18 cellular contexts compared by ENCODE assay signal in genomic region chr7:106177295-106177690, GRCh38.
A peak's percentile ranks its signal among the peaks of the same experiment; 100 is the strongest.
DNase-seq lines count a peak whose midpoint lies in the region; ATAC-seq and TF ChIP-seq lines count a peak whose summit lies in the region.
"Had no signal": no experiment of that assay in that cellular context is flagged by ENCODE, and none has a peak within 500 bp of the region (broad histone marks: within the 10 kb centered on the region; RNA-seq: fewer than 3 reads in every experiment).

No MANE protein-coding gene starts in this region.

- H3K4me3 Mint-ChIP-seq in activated T-helper 17 cell treated with anti-CD3 and anti-CD28 coated beads, Interleukin-2, amount 50 U/mL, for 72 hours: no peak overlapping the region
- H3K4me3 Mint-ChIP-seq: activated CD8-positive, alpha-beta memory T cell treated with anti-CD3 and anti-CD28 coated beads, Interleukin-2, amount 10 ng/mL, durations not matched to agents 7 days and 5 days; activated naive CD8-positive, alpha-beta T cell treated with anti-CD3 and anti-CD28 coated beads for 36 hours; activated T-helper 1 cell treated with anti-CD3 and anti-CD28 coated beads, Interleukin-12 subunit alpha, Interleukin-12 subunit beta, Interleukin-2, Interleukin-4 antibody, amounts not matched to agents 30 ng/mL and 10 ng/mL and 1 ng/mL, durations not matched to agents 14 hours and 24 hours and 36 hours; memory B cell; naive B cell had no signal

- H3K9me3 Mint-ChIP-seq in activated T-helper 17 cell treated with anti-CD3 and anti-CD28 coated beads, Interleukin-2, amount 50 U/mL, for 72 hours: no peaks in the 10 kb centered on the region
- H3K9me3 Mint-ChIP-seq: activated naive CD8-positive, alpha-beta T cell treated with anti-CD3 and anti-CD28 coated beads for 36 hours; activated T-helper 1 cell treated with anti-CD3 and anti-CD28 coated beads, Interleukin-12 subunit alpha, Interleukin-12 subunit beta, Interleukin-2, Interleukin-4 antibody, amounts not matched to agents 30 ng/mL and 10 ng/mL and 1 ng/mL, durations not matched to agents 14 hours and 24 hours and 36 hours; H9; memory B cell; naive B cell had no signal

- H3K27ac ChIP-seq in HCT116 (ENCODE audit: low read depth, low read length) (no peak overlapping the region), PC-9 (no peak overlapping the region), skeletal muscle tissue (ENCODE audit: low read depth, low read length) (peak overlapping the region; percentile 83), esophagus muscularis mucosa (replicated peaks in 1 of 4) (peak overlapping the region in 1 of 4 donors; percentile 15)
- H3K27ac ChIP-seq: foreskin keratinocyte, sigmoid colon had no signal

- no peaks in the 10 kb centered on the region for H3K79me2 ChIP-seq in HCT116 (ENCODE audit: insufficient read depth, low read length)
- H3K79me2 ChIP-seq in PC-9 (ENCODE audit: low read depth): no peaks in the 10 kb centered on the region

- intact Hi-C loops in HCT116 (cut with micrococcal nuclease): loop anchor here (1.0 to 5.0 kb wide), 6 partner anchors 110 to 975 kb away; no protein-coding TSS in a partner anchor
- intact Hi-C loops in PC-9 (cut with micrococcal nuclease; ENCODE audit: unreplicated experiment): loop anchor here (2.0 to 10.0 kb wide), 7 partner anchors 85 to 1700 kb away; partner anchors contain the start of gene HBP1
- intact Hi-C loops in esophagus muscularis mucosa (cut with DNase I): loop anchor here (5.0 kb wide), 2 partner anchors 100 to 560 kb away; no protein-coding TSS in a partner anchor

- no peaks in the 10 kb centered on the region for H3K27me3 ChIP-seq in HCT116 (ENCODE audit: insufficient read depth, low read length)
- no peaks in the 10 kb centered on the region for H3K27me3 ChIP-seq in PC-9 (ENCODE audit: insufficient read depth, low read depth)
- H3K27me3 ChIP-seq in skeletal muscle tissue (ENCODE audit: control insufficient read depth in 3 of 3, insufficient read depth in 3 of 3, low read length in 3 of 3): no peaks in the 10 kb centered on the region
- no peaks in the 10 kb centered on the region for H3K27me3 ChIP-seq in esophagus muscularis mucosa
- H3K27me3 ChIP-seq: MG63, sigmoid colon had no signal

- H2AFZ ChIP-seq in HCT116 (ENCODE audit: low read depth, low read length, poor library complexity, severe bottlenecking): peak overlapping the region; percentile 99
- 0 out of 2 replicates have a peak overlapping the region, but pooled peaks have one; percentile 63 for H2AFZ ChIP-seq in PC-9

- BruUV-seq in HCT116 (replicated peaks; lab: Mats Ljungman, UMichigan) (no TSS peak), PC-9 (replicated peaks; lab: Mats Ljungman, UMichigan) (no TSS peak)

- no peak for TF ChIP-seq POLR2A in HCT116 (IDR thresholded peaks at IDR 0.05; ENCODE audit: borderline replicate concordance, extremely low read depth, insufficient read depth, insufficient read length)
- TF ChIP-seq POLR2A in esophagus muscularis mucosa (IDR thresholded peaks at IDR 0.05; ENCODE audit: low read depth): no peak

- H3K4me3 ChIP-seq in HCT116 (replicated peaks in 1 of 2; ENCODE audit: low read depth in 1 of 2, low read length in 2 of 2) (no peak overlapping the region), PC-9 (no peak overlapping the region), skeletal muscle tissue (ENCODE audit: low read length in 3 of 3) (no peak overlapping the region), esophagus muscularis mucosa (no peak overlapping the region)
- H3K4me3 ChIP-seq: MG63, sigmoid colon had no signal

- H3K9ac ChIP-seq in HCT116 (ENCODE audit: low read length) (no peak overlapping the region), skeletal muscle tissue (ENCODE audit: low read depth in 1 of 3, low read length in 3 of 3) (peak overlapping the region in 1 of 3 donors; percentile 17)

- H3K36me3 ChIP-seq in HCT116 (ENCODE audit: control insufficient read depth in 1 of 2, insufficient read depth in 2 of 2, low read length in 2 of 2) (no peaks in the 10 kb centered on the region), PC-9 (ENCODE audit: low read depth) (no peaks in the 10 kb centered on the region), skeletal muscle tissue (ENCODE audit: control insufficient read depth in 3 of 3, insufficient read depth in 3 of 3, low read length in 3 of 3) (no peaks in the 10 kb centered on the region), esophagus muscularis mucosa (no peaks in the 10 kb centered on the region)
- H3K36me3 ChIP-seq: MG63, sigmoid colon had no signal

- no peak overlapping the region for H3K27ac Mint-ChIP-seq in activated T-helper 17 cell treated with anti-CD3 and anti-CD28 coated beads, Interleukin-2, amount 50 U/mL, for 72 hours
- H3K27ac Mint-ChIP-seq: activated CD8-positive, alpha-beta memory T cell treated with anti-CD3 and anti-CD28 coated beads, Interleukin-2, amount 10 ng/mL, durations not matched to agents 7 days and 5 days; activated naive CD8-positive, alpha-beta T cell treated with anti-CD3 and anti-CD28 coated beads for 36 hours; activated T-helper 1 cell treated with anti-CD3 and anti-CD28 coated beads, Interleukin-12 subunit alpha, Interleukin-12 subunit beta, Interleukin-2, Interleukin-4 antibody, amounts not matched to agents 30 ng/mL and 10 ng/mL and 1 ng/mL, durations not matched to agents 14 hours and 24 hours and 36 hours; memory B cell had no signal

- H4K20me1 ChIP-seq in HCT116 (ENCODE audit: insufficient read depth): no peaks in the 10 kb centered on the region
- H4K20me1 ChIP-seq in PC-9 (ENCODE audit: insufficient read depth): no peaks in the 10 kb centered on the region

- peaks cover 0 to 9% of the 10 kb centered on the region in 2 experiments; a peak in 2 of 4 replicates for H3K4me1 ChIP-seq in HCT116 (ENCODE audit: control insufficient read depth in 1 of 2, insufficient read depth in 2 of 2, low read length in 2 of 2)
- H3K4me1 ChIP-seq in PC-9 (replicated peaks; ENCODE audit: insufficient read depth): peaks cover 10% of the 10 kb centered on the region
- peaks cover 19 to 26% (median 22%) of the 10 kb centered on the region in 3 donors for H3K4me1 ChIP-seq in skeletal muscle tissue (ENCODE audit: control insufficient read depth in 3 of 3, insufficient read depth in 3 of 3, low read length in 3 of 3)
- H3K4me1 ChIP-seq in esophagus muscularis mucosa: peaks cover 13 to 36% (median 16%) of the 10 kb centered on the region in 4 donors
- H3K4me1 ChIP-seq: foreskin keratinocyte had no signal

- H3K4me1 Mint-ChIP-seq in activated T-helper 17 cell treated with anti-CD3 and anti-CD28 coated beads, Interleukin-2, amount 50 U/mL, for 72 hours: no peaks in the 10 kb centered on the region

- no peak for TF ChIP-seq RAD21 in HCT116 (IDR thresholded peaks at IDR 0.05; ENCODE audit: low read depth)

- no peak overlapping the region for H3K4me2 ChIP-seq in HCT116 (ENCODE audit: low read length)
- no peak overlapping the region for H3K4me2 ChIP-seq in PC-9

- H3K9me2 ChIP-seq in HCT116 (ENCODE audit: insufficient read depth) (no peaks in the 10 kb centered on the region), PC-9 (ENCODE audit: insufficient read depth) (no peaks in the 10 kb centered on the region)

- H3K36me3 Mint-ChIP-seq in activated T-helper 17 cell treated with anti-CD3 and anti-CD28 coated beads, Interleukin-2, amount 50 U/mL, for 72 hours (ENCODE audit: low read depth): no peaks in the 10 kb centered on the region
- H3K36me3 Mint-ChIP-seq: activated CD8-positive, alpha-beta memory T cell treated with anti-CD3 and anti-CD28 coated beads, Interleukin-2, amount 10 ng/mL, durations not matched to agents 7 days and 5 days; activated naive CD8-positive, alpha-beta T cell treated with anti-CD3 and anti-CD28 coated beads for 36 hours; memory B cell; naive B cell had no signal

- RAD21 ChIA-PET in HCT116 (lab: Charles Lee; ENCODE audit: low non-redundant PET in 1 of 2, low total read pairs in 2 of 2, uncharacterized antibody in 2 of 2, unreplicated experiment in 2 of 2): interaction anchor here (0.6 to 3.2 kb wide), 9 partner anchors 108 to 769 kb away, joined by 3 to 30 read pairs (median 5); partner anchors contain the start of gene NAMPT (in 1 of the 2)

- peaks cover 20% of the 10 kb centered on the region for H3K27me3 Mint-ChIP-seq in activated T-helper 17 cell treated with anti-CD3 and anti-CD28 coated beads, Interleukin-2, amount 50 U/mL, for 72 hours

- POLR2A ChIA-PET in HCT116 (lab: Charles Lee) (interaction anchor here (1.2 to 2.3 kb wide), 2 partner anchors 285 to 287 kb away, joined by 4 to 10 read pairs; no protein-coding TSS in a partner anchor), PC-9 (lab: Charles Lee; ENCODE audit: unreplicated experiment) (interaction anchor here (0.6 to 0.7 kb wide), 3 partner anchors 481 to 1163 kb away, joined by 3 to 4 read pairs (median 4); partner anchors contain the start of gene KMT2E)

- 86% methylated on average over 4 of the region's 4 CpGs for WGBS in esophagus muscularis mucosa

- H3K9me3 ChIP-seq in HCT116 (ENCODE audit: control insufficient read depth in 1 of 2, insufficient read depth in 1 of 2, low read depth in 1 of 2, low read length in 2 of 2) (no peaks in the 10 kb centered on the region), PC-9 (ENCODE audit: insufficient read depth, low read depth) (no peaks in the 10 kb centered on the region), skeletal muscle tissue (ENCODE audit: control insufficient read depth in 3 of 3, low read length in 3 of 3) (no peaks in the 10 kb centered on the region), esophagus muscularis mucosa (no peaks in the 10 kb centered on the region)
- H3K9me3 ChIP-seq: MG63, sigmoid colon had no signal

- ATAC-seq in HCT116: no peak
- ATAC-seq in activated T-helper 17 cell treated with anti-CD3 and anti-CD28 coated beads, Interleukin-2, amount 50 U/mL, for 72 hours (replicated peaks): no peak

- TF ChIP-seq EP300 in esophagus muscularis mucosa (IDR thresholded peaks at IDR 0.05): no peak

- TF ChIP-seq CTCF in HCT116 (IDR thresholded peaks at IDR 0.05 in 2 of 3, conservative IDR thresholded peaks at IDR 0.05 in 1 of 3; ENCODE audit: borderline replicate concordance in 1 of 3, insufficient read depth in 1 of 3, low read depth in 2 of 3, low read length in 2 of 3) (no peak), PC-9 (conservative IDR thresholded peaks at IDR 0.05) (no peak), esophagus muscularis mucosa (IDR thresholded peaks at IDR 0.05) (no peak)

- CTCF ChIA-PET in HCT116 (lab: Charles Lee): interaction anchor here (0.8 to 5.0 kb wide), 20 partner anchors 8 to 973 kb away, joined by 3 to 127 read pairs (median 5); partner anchors contain the start of gene CCDC71L
- CTCF ChIA-PET in PC-9 (lab: Charles Lee): interaction anchor here (0.5 to 2.3 kb wide), 14 partner anchors 15 to 1969 kb away, joined by 3 to 19 read pairs (median 4); no protein-coding TSS in a partner anchor

- H3F3A ChIP-seq in PC-9 (ENCODE audit: insufficient read depth, low read depth): no peaks in the 10 kb centered on the region

- DNase-seq in HCT116 (ENCODE audit: low read depth, low spot score): no peak
- no peak for DNase-seq in PC-9
- peak; percentile 51 for DNase-seq in fibroblast of peridontal ligament (ENCODE audit: extremely low read depth)
- DNase-seq in esophagus muscularis mucosa (ENCODE audit: extremely low spot score): no peak
- no peak for DNase-seq in DMS153 treated with DMSO at 0.1 percent for 48 hours (lab: John Stamatoyannopoulos, UW; ENCODE audit: unreplicated experiment)
- DNase-seq: cortex of kidney, NCI-H1436 treated with DMSO at 0.1 percent for 48 hours had no signal
